ENCODE assay signal across 25 cellular contexts in genomic region chr7:21374134-21374533, GRCh38.
"Had no signal": no experiment of that assay in that cellular context is flagged by ENCODE, and none has a peak within 500 bp of the region (broad histone marks: within the 10 kb centered on the region; RNA-seq: fewer than 3 reads in every experiment).

No MANE protein-coding gene starts in this region.

- H3K4me3 ChIP-seq: colonic mucosa, coronary artery, dorsolateral prefrontal cortex, esophagus muscularis mucosa, esophagus squamous epithelium, gastrocnemius medialis, gastroesophageal sphincter, heart left ventricle, heart right ventricle had no signal

- H3K9me3 ChIP-seq: colonic mucosa, gastrocnemius medialis had no signal

- H3K4me3 Mint-ChIP-seq: dendritic cell treated with granulocyte-macrophage colony-stimulating factor and Interleukin-4, amounts not matched to agents 40 ng/mL and 50 ng/mL, for 4 days; endodermal cell had no signal

- H3K36me3 ChIP-seq: colonic mucosa, esophagus muscularis mucosa, esophagus squamous epithelium, gastrocnemius medialis, gastroesophageal sphincter, heart left ventricle, heart right ventricle had no signal

- ATAC-seq: esophagus mucosa, foreskin keratinocyte, gastrocnemius medialis, gastroesophageal sphincter, heart left ventricle, heart right ventricle had no signal

- DNase-seq: colonic mucosa; cortex of kidney; dermis blood vessel endothelial cell; dorsolateral prefrontal cortex; effector CD4-positive, alpha-beta T cell; effector CD8-positive, alpha-beta T cell; effector memory CD4-positive, alpha-beta T cell; endodermal cell; erythroblast; esophagus squamous epithelium; foreskin fibroblast; foreskin keratinocyte; foreskin melanocyte; gastrocnemius medialis; glutamatergic neuron; head of caudate nucleus; heart left ventricle; heart right ventricle had no signal

- H3K27ac Mint-ChIP-seq: dendritic cell treated with granulocyte-macrophage colony-stimulating factor and Interleukin-4, amounts not matched to agents 40 ng/mL and 50 ng/mL, for 4 days; endodermal cell had no signal

- H3K27ac ChIP-seq: colonic mucosa, coronary artery, dorsolateral prefrontal cortex, epithelial cell of prostate, esophagus muscularis mucosa, esophagus squamous epithelium, foreskin keratinocyte, gastrocnemius medialis, gastroesophageal sphincter, heart left ventricle, heart right ventricle had no signal

- FAIRE-seq: endothelial cell of umbilical vein had no signal

- H3K27me3 Mint-ChIP-seq: dendritic cell treated with granulocyte-macrophage colony-stimulating factor and Interleukin-4, amounts not matched to agents 40 ng/mL and 50 ng/mL, for 4 days had no signal

- H3K4me1 ChIP-seq: colonic mucosa, esophagus muscularis mucosa, esophagus squamous epithelium, foreskin keratinocyte, gastrocnemius medialis, gastroesophageal sphincter, heart left ventricle, heart right ventricle had no signal

- H3K27me3 ChIP-seq: colonic mucosa, dorsolateral prefrontal cortex, esophagus muscularis mucosa, esophagus squamous epithelium, foreskin keratinocyte, gastrocnemius medialis, gastroesophageal sphincter, heart left ventricle had no signal
